Comparison of ENCODE assay signal across 8 cellular contexts in genomic region chr1:149636286-149637122, GRCh38. TPM values are rescaled to one million over a fixed set of nuclear protein-coding genes. Genes with fewer than 3 reads are reported as not detected.
DNase-seq lines count a peak whose midpoint lies in the region; ATAC-seq and TF ChIP-seq lines count a peak whose summit lies in the region.
"Not testable (repeated sequence)": the region's sequence is repeated elsewhere in the genome, so short reads cannot be mapped to it uniquely, and the experiment has no call there.

No MANE protein-coding gene starts in this region.

- intact Hi-C loops in activated CD4-positive, alpha-beta T cell treated with anti-CD3 and anti-CD28 coated beads, Interleukin-2, amount 10 ng/mL, durations not matched to agents 24 days and 14 days (cut with micrococcal nuclease), result not testable (repeated sequence)

- H3K27ac Mint-ChIP-seq in activated CD4-positive, alpha-beta T cell treated with anti-CD3 and anti-CD28 coated beads, Interleukin-2, amount 10 ng/mL, durations not matched to agents 24 days and 14 days, result peak overlapping the region; percentile 99

- H3K36me3 Mint-ChIP-seq in activated CD4-positive, alpha-beta T cell treated with anti-CD3 and anti-CD28 coated beads, Interleukin-2, amount 10 ng/mL, durations not matched to agents 24 days and 14 days (ENCODE audit: low read depth), result not testable (repeated sequence)

- not testable (repeated sequence) for H3K9me3 Mint-ChIP-seq in activated CD4-positive, alpha-beta T cell treated with anti-CD3 and anti-CD28 coated beads, Interleukin-2, amount 10 ng/mL, durations not matched to agents 24 days and 14 days

- ATAC-seq in GM19372 (IDR thresholded peaks at IDR 0.05; ENCODE audit: low read depth, unreplicated experiment) (peak; percentile 77), HG03457 (IDR thresholded peaks at IDR 0.05; ENCODE audit: unreplicated experiment) (peak; percentile 67)

- peak; percentile 91 for DNase-seq in Ammon's horn (ENCODE audit: low spot score)
- DNase-seq in NCI-H524 treated with DMSO at 0.1 percent for 48 hours (lab: John Stamatoyannopoulos, UW), result peak; percentile 76
- DNase-seq in activated CD4-positive, alpha-beta T cell treated with anti-CD3 and anti-CD28 coated beads, Interleukin-2, amount 10 ng/mL, durations not matched to agents 24 days and 14 days, result peak; percentile 97
- peak; percentile 96 for DNase-seq in choroid plexus epithelial cell (ENCODE audit: low read depth)
- DNase-seq in kidney tubule cell (ENCODE audit: low spot score), result peak; percentile 98
- peak; percentile 74 to 78 for DNase-seq in stimulated activated CD4-positive, alpha-beta T cell treated with anti-CD3 and anti-CD28 coated beads, Interleukin-15, amount 100 ng/mL, for 1 hour (ENCODE audit: low read depth in 1 of 2, low spot score in 1 of 2)

- not testable (repeated sequence) for TF ChIP-seq CTCF in choroid plexus epithelial cell (conservative IDR thresholded peaks at IDR 0.05; ENCODE audit: low read depth, low read length)

- not testable (repeated sequence) for H3K27me3 Mint-ChIP-seq in activated CD4-positive, alpha-beta T cell treated with anti-CD3 and anti-CD28 coated beads, Interleukin-2, amount 10 ng/mL, durations not matched to agents 24 days and 14 days

- peak overlapping the region; percentile 84 for H3K4me3 Mint-ChIP-seq in activated CD4-positive, alpha-beta T cell treated with anti-CD3 and anti-CD28 coated beads, Interleukin-2, amount 10 ng/mL, durations not matched to agents 24 days and 14 days

- H3K4me3 ChIP-seq in choroid plexus epithelial cell (ENCODE audit: low read depth, low read length), result peak overlapping the region; percentile 56

- H3K4me1 Mint-ChIP-seq in activated CD4-positive, alpha-beta T cell treated with anti-CD3 and anti-CD28 coated beads, Interleukin-2, amount 10 ng/mL, durations not matched to agents 24 days and 14 days, result peaks cover 29% of the 10 kb centered on the region

RNA-seq across cellular contexts. Expression of gene PPIAL4C, which starts 52.9 kb away (rescaled TPM):
- total RNA-seq in activated CD4-positive, alpha-beta T cell treated with anti-CD3 and anti-CD28 coated beads, Interleukin-2, amount 10 ng/mL, durations not matched to agents 24 days and 14 days, result not detected in 2 replicates

Comparison
In these comparisons a context has a peak if more than half of its experiments do, and no peak if none do; other contexts are left out.
1. Peak in every context shown above with its lines: DNase-seq, ATAC-seq and H3K4me3 ChIP-seq.